Comparison of ENCODE assay signal across 9 cellular contexts in the genomic region with DNA sequence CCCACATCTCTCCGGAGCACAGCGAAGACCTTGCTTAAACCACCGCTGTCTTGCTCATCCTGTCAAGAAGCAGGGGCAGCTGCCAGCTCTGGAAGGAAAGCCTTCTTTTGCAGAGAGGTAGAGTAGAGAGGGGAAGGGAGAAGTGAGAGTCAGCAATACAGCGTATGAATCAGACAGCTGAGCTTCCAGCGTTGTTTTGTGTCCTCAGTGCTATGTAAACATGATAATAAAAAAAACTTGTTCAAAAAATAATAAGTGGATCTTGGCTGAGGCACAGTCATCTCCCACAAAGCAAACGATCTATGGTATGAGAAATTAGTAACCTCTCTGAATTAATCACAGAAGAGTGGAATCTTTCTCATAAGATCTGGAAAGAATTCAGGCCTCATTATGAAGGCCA. TPM values are rescaled to one million over a fixed set of nuclear protein-coding genes. Genes with fewer than 3 reads are reported as not detected.
A peak's percentile ranks its signal among the peaks of the same experiment; 100 is the strongest.
DNase-seq lines count a peak whose midpoint lies in the region; ATAC-seq and TF ChIP-seq lines count a peak whose summit lies in the region.
"Had no signal": no experiment of that assay in that cellular context is flagged by ENCODE, and none has a peak within 500 bp of the region (broad histone marks: within the 10 kb centered on the region; RNA-seq: fewer than 3 reads in every experiment).

No MANE protein-coding gene starts in this region.

- H3K27ac Mint-ChIP-seq in T-helper 17 cell, result peak overlapping the region; percentile 92
- H3K27ac Mint-ChIP-seq: activated naive CD8-positive, alpha-beta T cell treated with anti-CD3 and anti-CD28 coated beads, Interleukin-2, amount 10 ng/mL, durations not matched to agents 7 days and 5 days had no signal

- no peak overlapping the region for H3K4me2 ChIP-seq in Karpas-422 (ENCODE audit: low read depth, low read length, poor library complexity, severe bottlenecking)

- no peaks in the 10 kb centered on the region for H3K36me3 ChIP-seq in Karpas-422 (ENCODE audit: insufficient read depth, low read length)

- TF ChIP-seq CTCF in AG04449 (IDR thresholded peaks at IDR 0.05; ENCODE audit: insufficient read depth, low read length, missing control alignments), result no peak

- H3K4me3 ChIP-seq in AG04449 (ENCODE audit: low read depth, low read length) (no peak overlapping the region), Karpas-422 (ENCODE audit: low read length) (no peak overlapping the region)

- CTCF ChIA-PET in AG04449 (lab: Yijun Ruan, JAX), result interaction anchor here (1.0 to 2.0 kb wide), 3 partner anchors 10 to 325 kb away, joined by 3 to 6 read pairs (median 6); no protein-coding TSS in a partner anchor

- ATAC-seq in GM19467 (IDR thresholded peaks at IDR 0.05; ENCODE audit: unreplicated experiment) (peak; percentile 39), T-helper 17 cell (peak; percentile 60), left colon (peak; percentile 45), GM18858 (IDR thresholded peaks at IDR 0.05; ENCODE audit: unreplicated experiment) (no peak)
- ATAC-seq in stimulated activated naive CD8-positive, alpha-beta T cell treated with anti-CD3 and anti-CD28 coated beads, Interleukin-15, Interleukin-2, amounts not matched to agents 100 U/mL and 50 U/mL, for 24 hours, result no peak

- H3K9ac ChIP-seq in Karpas-422 (ENCODE audit: low read length), result no peak overlapping the region

- H3K4me1 ChIP-seq in Karpas-422 (ENCODE audit: low read length), result no peaks in the 10 kb centered on the region

- DNase-seq in AG04449 (ENCODE audit: low read depth, low spot score), result peak; percentile 83
- DNase-seq in T-helper 17 cell, result no peak
- no peak for DNase-seq in left colon
- DNase-seq in T1000 (lab: John Stamatoyannopoulos, UW), result no peak
- no peak for DNase-seq in Karpas-422
- DNase-seq in stimulated activated naive CD8-positive, alpha-beta T cell treated with anti-CD3 and anti-CD28 coated beads, Interleukin-15, Interleukin-2, amounts not matched to agents 100 U/mL and 50 U/mL, for 24 hours, result no peak
- DNase-seq: activated naive CD8-positive, alpha-beta T cell treated with anti-CD3 and anti-CD28 coated beads, Interleukin-2, amount 10 ng/mL, durations not matched to agents 7 days and 5 days had no signal

- peaks cover 8% of the 10 kb centered on the region for H3K27me3 Mint-ChIP-seq in T-helper 17 cell

- H3K27ac ChIP-seq in Karpas-422 (ENCODE audit: low read length), result no peak overlapping the region

- no peak overlapping the region for H2AFZ ChIP-seq in Karpas-422 (ENCODE audit: low read length)

- H3K4me1 Mint-ChIP-seq in T-helper 17 cell, result peaks cover 22% of the 10 kb centered on the region

- no peaks in the 10 kb centered on the region for H3K79me2 ChIP-seq in Karpas-422 (ENCODE audit: low read length)

- H3K27me3 ChIP-seq in Karpas-422 (ENCODE audit: low read length), result no peaks in the 10 kb centered on the region

- peak overlapping the region; percentile 98 for H3K4me3 Mint-ChIP-seq in T-helper 17 cell

- no peaks in the 10 kb centered on the region for H3K9me2 ChIP-seq in Karpas-422 (replicated peaks; ENCODE audit: insufficient read depth, low read length)

- H3K9me3 ChIP-seq in T-helper 17 cell (ENCODE audit: control insufficient read depth, low read length, poor library complexity, severe bottlenecking) (no peaks in the 10 kb centered on the region), Karpas-422 (ENCODE audit: low read length) (no peaks in the 10 kb centered on the region)

- peaks cover 2% of the 10 kb centered on the region for H3K36me3 Mint-ChIP-seq in T-helper 17 cell (ENCODE audit: low read depth)
- H3K36me3 Mint-ChIP-seq: activated naive CD8-positive, alpha-beta T cell treated with anti-CD3 and anti-CD28 coated beads, Interleukin-2, amount 10 ng/mL, durations not matched to agents 7 days and 5 days had no signal

- POLR2A ChIA-PET in AG04449 (lab: Yijun Ruan, JAX), result no interaction called here

- H4K20me1 ChIP-seq in Karpas-422 (ENCODE audit: insufficient read depth, low read depth, low read length), result no peaks in the 10 kb centered on the region

- intact Hi-C loops in left colon (cut with DNase I, micrococcal nuclease), result no loop called here

RNA-seq across cellular contexts. Expression of a gene that starts 29.7 kb away (rescaled TPM):
- total RNA-seq in T-helper 17 cell, result 1 to 10 TPM in 1 of 2 donors, under 1 TPM in 1; 0.26 to 3.3 TPM
- 10 to 100 TPM in 1 of 2 donors, 1 to 10 TPM in 1; 2.7 to 11.6 TPM for total RNA-seq in left colon
- 0.07 TPM in 1 of 2 replicates, not detected in the other for total RNA-seq in Karpas-422 (2014; rRNA removed; shearing (Covaris generic); ENCODE audit: low replicate concordance)

Comparison
In these comparisons a context has a peak if more than half of its experiments do, and no peak if none do; other contexts are left out.
1. ATAC-seq: peak in GM19467 (single experiment), T-helper 17 cell (single experiment) and left colon (single experiment); none in GM18858 (single experiment) and stimulated activated naive CD8-positive, alpha-beta T cell treated with anti-CD3 and anti-CD28 coated beads, Interleukin-15, Interleukin-2, amounts not matched to agents 100 U/mL and 50 U/mL, for 24 hours (single experiment).